Comparison of ENCODE assay signal across 14 cellular contexts in genomic region chr4:139142097-139142496, GRCh38. TPM values are rescaled to one million over a fixed set of nuclear protein-coding genes. Genes with fewer than 3 reads are reported as not detected.
DNase-seq lines count a peak whose midpoint lies in the region; ATAC-seq and TF ChIP-seq lines count a peak whose summit lies in the region.
"Had no signal": no experiment of that assay in that cellular context is flagged by ENCODE, and none has a peak within 500 bp of the region (broad histone marks: within the 10 kb centered on the region; RNA-seq: fewer than 3 reads in every experiment).

No MANE protein-coding gene starts in this region.

- TF ChIP-seq CTCF in mammary epithelial cell (conservative IDR thresholded peaks at IDR 0.05 in 1 of 2, IDR thresholded peaks at IDR 0.05 in 1 of 2; ENCODE audit: extremely low read depth in 1 of 2, insufficient read depth in 1 of 2, low read depth in 1 of 2, low read length in 2 of 2) = no peak

- no peaks in the 10 kb centered on the region for H3K27me3 ChIP-seq in mammary epithelial cell (ENCODE audit: insufficient read depth, low read length)
- H3K27me3 ChIP-seq: ascending aorta, gastroesophageal sphincter, spleen had no signal

- no peak overlapping the region for H2AFZ ChIP-seq in mammary epithelial cell (ENCODE audit: low read depth, low read length)

- H3K4me1 ChIP-seq in mammary epithelial cell (ENCODE audit: insufficient read depth, low read length) = peaks cover 10% of the 10 kb centered on the region

- no peaks in the 10 kb centered on the region for H4K20me1 ChIP-seq in mammary epithelial cell (ENCODE audit: insufficient read depth, low read length)

- peak overlapping the region; percentile 2 for H3K4me3 Mint-ChIP-seq in memory B cell

- in situ Hi-C loops in mammary epithelial cell (cut with MboI; ENCODE audit: low sequenced_read_pairs in 2 of 2) = no loop called here

- H3K9me3 ChIP-seq in mammary epithelial cell (replicated peaks; ENCODE audit: insufficient read depth, low read length) = no peaks in the 10 kb centered on the region
- H3K9me3 ChIP-seq: ascending aorta, gastroesophageal sphincter had no signal

- dilution Hi-C loops in mammary epithelial cell (cut with HindIII; ENCODE audit: low sequenced_read_pairs) = no loop called here

- peak in 1 of 2 donors; percentile 18 for DNase-seq in memory B cell (ENCODE audit: low spot score in 2 of 2)
- DNase-seq in NCI-H1092 (lab: John Stamatoyannopoulos, UW) = no peak
- no peak for DNase-seq in NCI-H524 (lab: John Stamatoyannopoulos, UW)
- DNase-seq in mammary epithelial cell = no peak
- DNase-seq: effector CD8-positive, alpha-beta T cell; NCI-H2107; spleen had no signal

- 100% methylated on average over 1 of the region's 1 CpG for WGBS in mammary epithelial cell (ENCODE audit: low coverage, missing lambda C conversion rate)

- H3K36me3 ChIP-seq in mammary epithelial cell (ENCODE audit: insufficient read depth, low read length) = no peaks in the 10 kb centered on the region

- peak overlapping the region; percentile 5 for H3K27ac Mint-ChIP-seq in memory B cell

- H3K79me2 ChIP-seq in mammary epithelial cell (ENCODE audit: insufficient read depth, low read length) = peaks cover 16% of the 10 kb centered on the region

- no peak overlapping the region for H3K4me2 ChIP-seq in mammary epithelial cell (ENCODE audit: insufficient read depth, low read depth, low read length)

- H3K4me1 Mint-ChIP-seq in memory B cell = peaks cover 30% of the 10 kb centered on the region

- no peaks in the 10 kb centered on the region for H3K27me3 Mint-ChIP-seq in memory B cell

- no TSS peak for BruUV-seq in mammary epithelial cell (replicated peaks; lab: Mats Ljungman, UMichigan)

- no peak overlapping the region for H3K9ac ChIP-seq in mammary epithelial cell (ENCODE audit: insufficient read depth, low read length)

- peaks cover 5% of the 10 kb centered on the region for H3K36me3 Mint-ChIP-seq in memory B cell

- intact Hi-C loops in mammary epithelial cell (cut with micrococcal nuclease) = no loop called here

- CTCF ChIA-PET in mammary epithelial cell (lab: Charles Lee; ENCODE audit: low non-redundant PET) = no interaction called here

- peaks cover under 1% of the 10 kb centered on the region for H3K9me3 Mint-ChIP-seq in memory B cell

- ATAC-seq in GM18868 (IDR thresholded peaks at IDR 0.05; ENCODE audit: unreplicated experiment) (peak; percentile 96), GM21737 (IDR thresholded peaks at IDR 0.05; ENCODE audit: unreplicated experiment) (peak; percentile 75), HG03457 (IDR thresholded peaks at IDR 0.05; ENCODE audit: unreplicated experiment) (peak; percentile 90), memory B cell (ENCODE audit: low read depth) (peak; percentile 89), HG02588 (IDR thresholded peaks at IDR 0.05; ENCODE audit: unreplicated experiment) (no peak)
- ATAC-seq: gastroesophageal sphincter, HCT116 had no signal

- no peak overlapping the region for H3K27ac ChIP-seq in mammary epithelial cell (ENCODE audit: insufficient read depth, low read depth, low read length)
- H3K27ac ChIP-seq: gastroesophageal sphincter, spleen had no signal

- no peak overlapping the region for H3K4me3 ChIP-seq in mammary epithelial cell (replicated peaks in 1 of 3; ENCODE audit: insufficient read depth in 1 of 3, low read depth in 2 of 3, low read length in 3 of 3)
- H3K4me3 ChIP-seq: ascending aorta, gastroesophageal sphincter, spleen had no signal

RNA-seq across cellular contexts. Expression of gene ELF2, which starts 34.9 kb away (rescaled TPM):
- total RNA-seq in mammary epithelial cell = 10 to 100 TPM; 23.8 to 34.0 TPM
- polyA plus RNA-seq in mammary epithelial cell = 16.1 TPM
- 33.1 TPM for polyA minus RNA-seq in mammary epithelial cell
